ENCODE assay signal across 1 cellular context in genomic region chr7:100799037-100799896, GRCh38.
TF ChIP-seq lines count a peak whose summit lies in the region.

No MANE protein-coding gene starts in this region.

TF ChIP-seq in HEK293, 187 proteins besides CTCF, POLR2A, EP300 and RAD21 (continued from another document):
- TF ChIP-seq, protein P1, sequence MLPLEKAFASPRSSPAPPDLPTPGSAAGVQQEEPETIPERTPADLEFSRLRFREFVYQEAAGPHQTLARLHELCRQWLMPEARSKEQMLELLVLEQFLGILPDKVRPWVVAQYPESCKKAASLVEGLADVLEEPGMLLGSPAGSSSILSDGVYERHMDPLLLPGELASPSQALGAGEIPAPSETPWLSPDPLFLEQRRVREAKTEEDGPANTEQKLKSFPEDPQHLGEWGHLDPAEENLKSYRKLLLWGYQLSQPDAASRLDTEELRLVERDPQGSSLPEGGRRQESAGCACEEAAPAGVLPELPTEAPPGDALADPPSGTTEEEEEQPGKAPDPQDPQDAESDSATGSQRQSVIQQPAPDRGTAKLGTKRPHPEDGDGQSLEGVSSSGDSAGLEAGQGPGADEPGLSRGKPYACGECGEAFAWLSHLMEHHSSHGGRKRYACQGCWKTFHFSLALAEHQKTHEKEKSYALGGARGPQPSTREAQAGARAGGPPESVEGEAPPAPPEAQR (tag by site-specific recombination; IDR thresholded peaks at IDR 0.05) = no peak
- TF ChIP-seq ZNF645 (tag by site-specific recombination; IDR thresholded peaks at IDR 0.05) (0 out of 2 replicates have a peak, but pooled peaks have one; percentile 44), GFI1B (tag by site-specific recombination; IDR thresholded peaks at IDR 0.05) (0 out of 2 replicates have a peak, but pooled peaks have one; percentile 8), ZNF555 (tag by site-specific recombination; conservative IDR thresholded peaks at IDR 0.05) (no peak), ZNF354C (tag by site-specific recombination; IDR thresholded peaks at IDR 0.05; ENCODE audit: borderline replicate concordance, low read depth) (no peak), ZNF670 (tag by site-specific recombination; IDR thresholded peaks at IDR 0.05; ENCODE audit: low read depth) (no peak), ZNF24 (tag by site-specific recombination; IDR thresholded peaks at IDR 0.05) (peak; percentile 69; the same call in 1 of the 2 replicates), ZNF175 (tag by site-specific recombination; IDR thresholded peaks at IDR 0.05) (no peak), ZNF366 (tag by site-specific recombination; conservative IDR thresholded peaks at IDR 0.05) (peak; percentile 100), ZNF157 (tag by site-specific recombination; IDR thresholded peaks at IDR 0.05) (peak; percentile 53; the same call in 1 of the 2 replicates), ZNF2 (tag by site-specific recombination; IDR thresholded peaks at IDR 0.05) (no peak), SP7 (tag by site-specific recombination; IDR thresholded peaks at IDR 0.05) (0 out of 2 replicates have a peak, but pooled peaks have one; percentile 34), ZNF513 (tag by site-specific recombination; IDR thresholded peaks at IDR 0.05) (no peak), ZNF214 (tag by site-specific recombination; IDR thresholded peaks at IDR 0.05; ENCODE audit: borderline replicate concordance) (no peak), ZNF23 (tag by site-specific recombination; IDR thresholded peaks at IDR 0.05; ENCODE audit: borderline replicate concordance) (no peak)
- TF ChIP-seq, protein P2, sequence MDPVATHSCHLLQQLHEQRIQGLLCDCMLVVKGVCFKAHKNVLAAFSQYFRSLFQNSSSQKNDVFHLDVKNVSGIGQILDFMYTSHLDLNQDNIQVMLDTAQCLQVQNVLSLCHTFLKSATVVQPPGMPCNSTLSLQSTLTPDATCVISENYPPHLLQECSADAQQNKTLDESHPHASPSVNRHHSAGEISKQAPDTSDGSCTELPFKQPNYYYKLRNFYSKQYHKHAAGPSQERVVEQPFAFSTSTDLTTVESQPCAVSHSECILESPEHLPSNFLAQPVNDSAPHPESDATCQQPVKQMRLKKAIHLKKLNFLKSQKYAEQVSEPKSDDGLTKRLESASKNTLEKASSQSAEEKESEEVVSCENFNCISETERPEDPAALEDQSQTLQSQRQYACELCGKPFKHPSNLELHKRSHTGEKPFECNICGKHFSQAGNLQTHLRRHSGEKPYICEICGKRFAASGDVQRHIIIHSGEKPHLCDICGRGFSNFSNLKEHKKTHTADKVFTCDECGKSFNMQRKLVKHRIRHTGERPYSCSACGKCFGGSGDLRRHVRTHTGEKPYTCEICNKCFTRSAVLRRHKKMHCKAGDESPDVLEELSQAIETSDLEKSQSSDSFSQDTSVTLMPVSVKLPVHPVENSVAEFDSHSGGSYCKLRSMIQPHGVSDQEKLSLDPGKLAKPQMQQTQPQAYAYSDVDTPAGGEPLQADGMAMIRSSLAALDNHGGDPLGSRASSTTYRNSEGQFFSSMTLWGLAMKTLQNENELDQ (tag by site-specific recombination; IDR thresholded peaks at IDR 0.05; ENCODE audit: low read depth) = no peak
- TF ChIP-seq, protein P3, sequence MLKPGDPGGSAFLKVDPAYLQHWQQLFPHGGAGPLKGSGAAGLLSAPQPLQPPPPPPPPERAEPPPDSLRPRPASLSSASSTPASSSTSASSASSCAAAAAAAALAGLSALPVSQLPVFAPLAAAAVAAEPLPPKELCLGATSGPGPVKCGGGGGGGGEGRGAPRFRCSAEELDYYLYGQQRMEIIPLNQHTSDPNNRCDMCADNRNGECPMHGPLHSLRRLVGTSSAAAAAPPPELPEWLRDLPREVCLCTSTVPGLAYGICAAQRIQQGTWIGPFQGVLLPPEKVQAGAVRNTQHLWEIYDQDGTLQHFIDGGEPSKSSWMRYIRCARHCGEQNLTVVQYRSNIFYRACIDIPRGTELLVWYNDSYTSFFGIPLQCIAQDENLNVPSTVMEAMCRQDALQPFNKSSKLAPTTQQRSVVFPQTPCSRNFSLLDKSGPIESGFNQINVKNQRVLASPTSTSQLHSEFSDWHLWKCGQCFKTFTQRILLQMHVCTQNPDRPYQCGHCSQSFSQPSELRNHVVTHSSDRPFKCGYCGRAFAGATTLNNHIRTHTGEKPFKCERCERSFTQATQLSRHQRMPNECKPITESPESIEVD (tag by site-specific recombination; IDR thresholded peaks at IDR 0.05) = no peak
- TF ChIP-seq, protein P4, sequence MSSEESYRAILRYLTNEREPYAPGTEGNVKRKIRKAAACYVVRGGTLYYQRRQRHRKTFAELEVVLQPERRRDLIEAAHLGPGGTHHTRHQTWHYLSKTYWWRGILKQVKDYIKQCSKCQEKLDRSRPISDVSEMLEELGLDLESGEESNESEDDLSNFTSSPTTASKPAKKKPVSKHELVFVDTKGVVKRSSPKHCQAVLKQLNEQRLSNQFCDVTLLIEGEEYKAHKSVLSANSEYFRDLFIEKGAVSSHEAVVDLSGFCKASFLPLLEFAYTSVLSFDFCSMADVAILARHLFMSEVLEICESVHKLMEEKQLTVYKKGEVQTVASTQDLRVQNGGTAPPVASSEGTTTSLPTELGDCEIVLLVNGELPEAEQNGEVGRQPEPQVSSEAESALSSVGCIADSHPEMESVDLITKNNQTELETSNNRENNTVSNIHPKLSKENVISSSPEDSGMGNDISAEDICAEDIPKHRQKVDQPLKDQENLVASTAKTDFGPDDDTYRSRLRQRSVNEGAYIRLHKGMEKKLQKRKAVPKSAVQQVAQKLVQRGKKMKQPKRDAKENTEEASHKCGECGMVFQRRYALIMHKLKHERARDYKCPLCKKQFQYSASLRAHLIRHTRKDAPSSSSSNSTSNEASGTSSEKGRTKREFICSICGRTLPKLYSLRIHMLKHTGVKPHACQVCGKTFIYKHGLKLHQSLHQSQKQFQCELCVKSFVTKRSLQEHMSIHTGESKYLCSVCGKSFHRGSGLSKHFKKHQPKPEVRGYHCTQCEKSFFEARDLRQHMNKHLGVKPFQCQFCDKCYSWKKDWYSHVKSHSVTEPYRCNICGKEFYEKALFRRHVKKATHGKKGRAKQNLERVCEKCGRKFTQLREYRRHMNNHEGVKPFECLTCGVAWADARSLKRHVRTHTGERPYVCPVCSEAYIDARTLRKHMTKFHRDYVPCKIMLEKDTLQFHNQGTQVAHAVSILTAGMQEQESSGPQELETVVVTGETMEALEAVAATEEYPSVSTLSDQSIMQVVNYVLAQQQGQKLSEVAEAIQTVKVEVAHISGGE (tag by site-specific recombination; conservative IDR thresholded peaks at IDR 0.05; ENCODE audit: low read depth) = no peak
